8 cellular contexts compared by ENCODE assay signal in genomic region chr10:73879296-73880173, GRCh38. TPM values are rescaled to one million over a fixed set of nuclear protein-coding genes. Genes with fewer than 3 reads are reported as not detected.
DNase-seq lines count a peak whose midpoint lies in the region; ATAC-seq and TF ChIP-seq lines count a peak whose summit lies in the region.

No MANE protein-coding gene starts in this region.

- no peaks in the 10 kb centered on the region for H3K36me3 Mint-ChIP-seq in nephron progenitor cell (ENCODE audit: low read depth)

- DNase-seq in COLO668 (lab: John Stamatoyannopoulos, UW; ENCODE audit: unreplicated experiment) (peak; percentile 75), OCI-LY7 (ENCODE audit: low spot score) (peak; percentile 91), activated T-cell treated with anti-CD3 and anti-CD28 coated beads for 4 hours (peak; percentile 90), nephron progenitor cell (peak; percentile 81)
- DNase-seq in stimulated activated naive CD4-positive, alpha-beta T cell (lab: John Stamatoyannopoulos, UW): peak; percentile 82 to 96 (median 92)

- peak overlapping the region; percentile 68; the same call in 1 of the 2 replicates for H2AFZ ChIP-seq in OCI-LY7 (ENCODE audit: low read length)

- BruUV-seq in OCI-LY7 (replicated peaks; lab: Mats Ljungman, UMichigan): no TSS peak

- no peak overlapping the region for H3K27ac ChIP-seq in OCI-LY7 (ENCODE audit: low read depth, low read length, poor library complexity, severe bottlenecking)

- peak; percentile 97 for TF ChIP-seq CTCF in OCI-LY7 (conservative IDR thresholded peaks at IDR 0.05; ENCODE audit: low read length)
- peak; percentile 87 for TF ChIP-seq CTCF in nephron progenitor cell (IDR thresholded peaks at IDR 0.05)

- no peaks in the 10 kb centered on the region for H4K20me1 ChIP-seq in OCI-LY7 (ENCODE audit: insufficient read depth, low read length)

- H3K27me3 Mint-ChIP-seq in nephron progenitor cell (ENCODE audit: low read depth, poor library complexity): peaks cover 29% of the 10 kb centered on the region

- POLR2A ChIA-PET in OCI-LY7 (lab: Charles Lee): interaction anchor here (0.7 to 3.3 kb wide), 16 partner anchors 10 to 271 kb away, joined by 3 to 22 read pairs (median 4); partner anchors contain the start of genes ADK and AP3M1

- H3K27ac Mint-ChIP-seq in nephron progenitor cell: no peak overlapping the region

- H3K4me1 Mint-ChIP-seq in nephron progenitor cell: peaks cover 36% of the 10 kb centered on the region

- no peaks in the 10 kb centered on the region for H3K36me3 ChIP-seq in OCI-LY7 (ENCODE audit: insufficient read depth, low read length)

- no peak overlapping the region for H3K4me3 ChIP-seq in OCI-LY7 (ENCODE audit: low read depth, low read length, poor library complexity, severe bottlenecking)

- ATAC-seq in GM19467 (IDR thresholded peaks at IDR 0.05; ENCODE audit: unreplicated experiment) (peak; percentile 89), HG03575 (IDR thresholded peaks at IDR 0.05; ENCODE audit: extremely low read depth, insufficient number of reproducible peaks, low FRiP score, unreplicated experiment) (peak; percentile 70), esophagus mucosa (peak; percentile 92)

- no peak overlapping the region for H3K4me3 Mint-ChIP-seq in nephron progenitor cell

- no peaks in the 10 kb centered on the region for H3K9me3 Mint-ChIP-seq in nephron progenitor cell

- CTCF ChIA-PET in OCI-LY7 (lab: Charles Lee; ENCODE audit: unreplicated experiment): interaction anchor here (0.6 to 2.1 kb wide), 21 partner anchors 14 to 230 kb away, joined by 3 to 25 read pairs (median 4); no protein-coding TSS in a partner anchor

- no peaks in the 10 kb centered on the region for H3K9me2 ChIP-seq in OCI-LY7 (ENCODE audit: insufficient read depth, low read length)

- no peaks in the 10 kb centered on the region for H3K9me3 ChIP-seq in OCI-LY7 (ENCODE audit: low read length)

- intact Hi-C loops in OCI-LY7 (cut with micrococcal nuclease; ENCODE audit: unreplicated experiment): loop anchor here (1.0 to 10.0 kb wide), 3 partner anchors 30 to 355 kb away; a partner anchor contains a TSS

- H3K4me2 ChIP-seq in OCI-LY7 (ENCODE audit: low read length): peak overlapping the region; percentile 18

- peaks cover 15% of the 10 kb centered on the region for H3K4me1 ChIP-seq in OCI-LY7 (ENCODE audit: insufficient read depth, low read length, poor library complexity, severe bottlenecking)

- H3K79me2 ChIP-seq in OCI-LY7 (ENCODE audit: insufficient read depth, low read depth, low read length): no peaks in the 10 kb centered on the region

RNA-seq across cellular contexts. Expression of gene CAMK2G, which starts 5.2 kb away (rescaled TPM):
- 21.1 and 29.1 TPM in 2 replicates for total RNA-seq in OCI-LY7 (2014; rRNA removed; shearing (Covaris generic))
- total RNA-seq in OCI-LY7 (2022) (34.8 and 41.6 TPM in 2 replicates), esophagus mucosa (18.9 TPM)

RNA-seq across cellular contexts. Expression of gene PLAU, which starts 31.4 kb away (rescaled TPM):
- 2.0 and 5.2 TPM in 2 replicates for total RNA-seq in OCI-LY7 (2014; rRNA removed; shearing (Covaris generic))
- 0.74 and 0.85 TPM in 2 replicates for total RNA-seq in OCI-LY7 (2022)
- total RNA-seq in esophagus mucosa: 19.4 TPM
